ENCODE assay signal across 25 cellular contexts in the genomic region with DNA sequence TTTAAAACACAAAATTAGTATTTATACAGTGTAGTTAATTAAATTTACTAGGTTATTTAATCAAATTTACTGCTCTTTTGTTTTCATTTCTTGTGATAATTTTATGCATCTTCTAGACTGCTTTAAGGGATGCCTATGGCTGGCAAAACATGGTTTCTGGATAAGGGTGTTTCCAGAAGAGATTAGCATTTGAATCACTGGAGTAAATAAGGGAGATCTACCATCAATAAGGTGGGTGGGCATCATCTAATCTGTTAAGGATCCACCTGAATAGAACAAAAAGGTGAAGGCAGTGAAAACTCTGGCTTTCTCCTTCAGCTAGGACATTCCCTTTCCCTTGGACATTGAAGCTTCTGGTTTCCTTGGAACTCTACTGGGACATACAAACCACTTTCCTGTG.
"Had no signal": no experiment of that assay in that cellular context is flagged by ENCODE, and none has a peak within 500 bp of the region (broad histone marks: within the 10 kb centered on the region; RNA-seq: fewer than 3 reads in every experiment).

No MANE protein-coding gene starts in this region.

- H3K27ac Mint-ChIP-seq: naive thymus-derived CD8-positive, alpha-beta T cell; nephron; progenitor cell of endocrine pancreas; stimulated activated naive B cell treated with anti-CD40 and anti-IgM and Interleukin-4, amounts not matched to agents 10 μg/mL and 1 μg/mL and 100 μg/mL, for 72 hours; type B pancreatic cell had no signal

- ATAC-seq: heart left ventricle; naive thymus-derived CD8-positive, alpha-beta T cell; right lobe of liver; stimulated activated naive B cell treated with anti-CD40 and anti-IgM and Interleukin-4, amounts not matched to agents 10 μg/mL and 1 μg/mL and 100 μg/mL, for 72 hours; stimulated activated naive CD8-positive, alpha-beta T cell treated with anti-CD3 and anti-CD28 coated beads, Interleukin-15, Interleukin-2, amounts not matched to agents 100 U/mL and 50 U/mL, for 24 hours had no signal

- H3K4me1 Mint-ChIP-seq: naive thymus-derived CD8-positive, alpha-beta T cell; nephron; neural crest cell; stimulated activated naive B cell treated with anti-CD40 and anti-IgM and Interleukin-4, amounts not matched to agents 10 μg/mL and 1 μg/mL and 100 μg/mL, for 72 hours had no signal

- H3K27ac ChIP-seq: heart left ventricle, left ventricle myocardium inferior, parathyroid adenoma, right atrium auricular region, right lobe of liver, suprapubic skin, thoracic aorta, tibial artery, uterus had no signal

- H3K4me1 ChIP-seq: parathyroid adenoma, right atrium auricular region, right lobe of liver, suprapubic skin, tibial artery, uterus had no signal

- H3K9me3 ChIP-seq: heart left ventricle, left ventricle myocardium inferior, right atrium auricular region, right lobe of liver, suprapubic skin, thoracic aorta, tibial artery, uterus had no signal

- H3K4me2 ChIP-seq: smooth muscle cell had no signal

- H3K9me3 Mint-ChIP-seq: naive thymus-derived CD8-positive, alpha-beta T cell; stimulated activated naive B cell treated with anti-CD40 and anti-IgM and Interleukin-4, amounts not matched to agents 10 μg/mL and 1 μg/mL and 100 μg/mL, for 72 hours; type B pancreatic cell had no signal

- H3K4me3 Mint-ChIP-seq: naive thymus-derived CD8-positive, alpha-beta T cell; nephron; neural crest cell; stimulated activated naive B cell treated with anti-CD40 and anti-IgM and Interleukin-4, amounts not matched to agents 10 μg/mL and 1 μg/mL and 100 μg/mL, for 72 hours; type B pancreatic cell had no signal

- H3K27me3 ChIP-seq: heart left ventricle, right atrium auricular region, right lobe of liver, suprapubic skin, tibial artery, uterus had no signal

- H3K79me2 ChIP-seq: parathyroid adenoma had no signal

- H3K9ac ChIP-seq: parathyroid adenoma had no signal

- H3K4me3 ChIP-seq: heart left ventricle, left ventricle myocardium inferior, right atrium auricular region, right lobe of liver, smooth muscle cell, suprapubic skin, thoracic aorta, tibial artery, uterus had no signal

- H3K36me3 Mint-ChIP-seq: naive thymus-derived CD8-positive, alpha-beta T cell; stimulated activated naive B cell treated with anti-CD40 and anti-IgM and Interleukin-4, amounts not matched to agents 10 μg/mL and 1 μg/mL and 100 μg/mL, for 72 hours; type B pancreatic cell had no signal

- H3K27me3 Mint-ChIP-seq: stimulated activated naive B cell treated with anti-CD40 and anti-IgM and Interleukin-4, amounts not matched to agents 10 μg/mL and 1 μg/mL and 100 μg/mL, for 72 hours; type B pancreatic cell had no signal

- DNase-seq: heart left ventricle; hypothalamus; islet precursor cell; left ventricle myocardium inferior; mesenchymal stem cell; naive thymus-derived CD8-positive, alpha-beta T cell; nucleus accumbens; right lobe of liver; stimulated activated CD4-positive, alpha-beta T cell treated with anti-CD3 and anti-CD28 coated beads, Interleukin-1b, Interleukin-23, amount 100 ng/mL, for 48 hours; stimulated activated CD4-positive, alpha-beta T cell treated with anti-CD3 and anti-CD28 coated beads, Interleukin-2, amount 100 ng/mL, for 48 hours; stimulated activated CD4-positive, alpha-beta T cell treated with anti-CD3 and anti-CD28 coated beads, Interleukin-4, amount 100 ng/mL, for 4 hours; stimulated activated CD8-positive, alpha-beta memory T cell treated with anti-CD3 and anti-CD28 coated beads, Interleukin-4, amount 100 ng/mL, for 48 hours; stimulated activated naive B cell treated with anti-CD40 and anti-IgM and Interleukin-4, amounts not matched to agents 10 μg/mL and 1 μg/mL and 100 μg/mL, for 72 hours; stimulated activated naive CD8-positive, alpha-beta T cell treated with anti-CD3 and anti-CD28 coated beads, Interleukin-15, Interleukin-2, amounts not matched to agents 100 U/mL and 50 U/mL, for 24 hours; tibial artery; uterus had no signal

- H2AFZ ChIP-seq: parathyroid adenoma had no signal

- H3K36me3 ChIP-seq: heart left ventricle, left ventricle myocardium inferior, right atrium auricular region, right lobe of liver, suprapubic skin, thoracic aorta, tibial artery, uterus had no signal
